ENCODE assay signal across 8 cellular contexts in genomic region chr15:78506971-78507830, GRCh38. TPM values are rescaled to one million over a fixed set of nuclear protein-coding genes. Genes with fewer than 3 reads are reported as not detected.
A peak's percentile ranks its signal among the peaks of the same experiment; 100 is the strongest.
DNase-seq lines count a peak whose midpoint lies in the region; ATAC-seq, FAIRE-seq and TF ChIP-seq lines count a peak whose summit lies in the region.

HYKK (plus strand) TSS chr15:78507577; CDS start chr15:78513089, 5,512 bp downstream.

- peaks cover 8% of the 10 kb centered on the region for H3K4me1 ChIP-seq in mucosa of descending colon (ENCODE audit: low read depth)

- DNase-seq in D721Med (ENCODE audit: insufficient read length, low spot score) (peak; percentile 88), OCI-M2 (lab: John Stamatoyannopoulos, UW; ENCODE audit: unreplicated experiment) (peak; percentile 57), activated T-cell treated with anti-CD3 and anti-CD28 coated beads for 48 hours (ENCODE audit: low read depth) (peak; percentile 77), erythroblast (lab: John Stamatoyannopoulos, UW) (peak; percentile 68 to 69), mucosa of descending colon (peak; percentile 93 to 94 (median 93))
- peak; percentile 57 to 71 for DNase-seq in stimulated activated CD8-positive, alpha-beta memory T cell treated with anti-CD3 and anti-CD28 coated beads, Interleukin-2, amount 100 ng/mL, for 48 hours (ENCODE audit: low read depth in 2 of 2)

- no peak for TF ChIP-seq EP300 in Ishikawa (IDR thresholded peaks at IDR 0.05; ENCODE audit: borderline replicate concordance)

- TF ChIP-seq POLR2A in erythroblast (IDR thresholded peaks at IDR 0.05; ENCODE audit: low read length) = no peak

- peaks cover 3% of the 10 kb centered on the region for H3K36me3 ChIP-seq in mucosa of descending colon (ENCODE audit: low read depth)

- FAIRE-seq in D721Med (lab: Jason Lieb, UNC) = no peak

- H3K9me3 ChIP-seq in mucosa of descending colon = no peaks in the 10 kb centered on the region

- ATAC-seq in GM21529 (IDR thresholded peaks at IDR 0.05; ENCODE audit: unreplicated experiment) (peak; percentile 85), mucosa of descending colon (peak; percentile 97)

- intact Hi-C loops in mucosa of descending colon (cut with DNase I, micrococcal nuclease) = no loop called here

- peak within 1 kb of the TSS; percentile 67 for H3K4me3 ChIP-seq in mucosa of descending colon

- TF ChIP-seq RAD21 in Ishikawa (IDR thresholded peaks at IDR 0.05; ENCODE audit: low read depth) = no peak

- TF ChIP-seq CTCF in D721Med (IDR thresholded peaks at IDR 0.05; ENCODE audit: insufficient read depth, missing control alignments) (no peak), mucosa of descending colon (IDR thresholded peaks at IDR 0.05) (no peak)

TF ChIP-seq in Ishikawa, 13 proteins besides CTCF, POLR2A, EP300 and RAD21:
- TF ChIP-seq TCF12 (IDR thresholded peaks at IDR 0.05; ENCODE audit: low read depth) (0 out of 2 replicates have a peak, but pooled peaks have one; percentile 12), USF1 (IDR thresholded peaks at IDR 0.05) (no peak), CREB1 (IDR thresholded peaks at IDR 0.05; ENCODE audit: low read depth) (no peak), YY1 (IDR thresholded peaks at IDR 0.05; ENCODE audit: low read depth) (peak; percentile 29; the same call in 1 of the 2 replicates), TAF1 (IDR thresholded peaks at IDR 0.05; ENCODE audit: low read depth) (peak; percentile 63; the same call in 1 of the 2 replicates), TEAD4 (IDR thresholded peaks at IDR 0.05) (0 out of 2 replicates have a peak, but pooled peaks have one; percentile 17), FOXM1 (IDR thresholded peaks at IDR 0.05; ENCODE audit: borderline replicate concordance, low read depth) (no peak), EGR1 (IDR thresholded peaks at IDR 0.05) (no peak), MAX (IDR thresholded peaks at IDR 0.05) (peak; percentile 56), ZBTB7A (IDR thresholded peaks at IDR 0.05; ENCODE audit: low read depth) (no peak)

RNA-seq across cellular contexts. Expression of gene HYKK, which starts in this region (rescaled TPM):
- total RNA-seq in mucosa of descending colon = 1 to 10 TPM; 5.7 to 7.8 (median 6.8) TPM

Comparison
In these comparisons a context has a peak if more than half of its experiments do, and no peak if none do; other contexts are left out.
1. Peak in every context shown above with its lines: DNase-seq, ATAC-seq and H3K4me3 ChIP-seq.